In genomic region chr7:115110523-115110922, GRCh38 we compare ENCODE assay signal across 1 cellular context.
TF ChIP-seq lines count a peak whose summit lies in the region.

No MANE protein-coding gene starts in this region.

TF ChIP-seq in H1, 55 proteins besides CTCF, POLR2A, EP300 and RAD21 (continued from another document):
- TF ChIP-seq, protein P1, sequence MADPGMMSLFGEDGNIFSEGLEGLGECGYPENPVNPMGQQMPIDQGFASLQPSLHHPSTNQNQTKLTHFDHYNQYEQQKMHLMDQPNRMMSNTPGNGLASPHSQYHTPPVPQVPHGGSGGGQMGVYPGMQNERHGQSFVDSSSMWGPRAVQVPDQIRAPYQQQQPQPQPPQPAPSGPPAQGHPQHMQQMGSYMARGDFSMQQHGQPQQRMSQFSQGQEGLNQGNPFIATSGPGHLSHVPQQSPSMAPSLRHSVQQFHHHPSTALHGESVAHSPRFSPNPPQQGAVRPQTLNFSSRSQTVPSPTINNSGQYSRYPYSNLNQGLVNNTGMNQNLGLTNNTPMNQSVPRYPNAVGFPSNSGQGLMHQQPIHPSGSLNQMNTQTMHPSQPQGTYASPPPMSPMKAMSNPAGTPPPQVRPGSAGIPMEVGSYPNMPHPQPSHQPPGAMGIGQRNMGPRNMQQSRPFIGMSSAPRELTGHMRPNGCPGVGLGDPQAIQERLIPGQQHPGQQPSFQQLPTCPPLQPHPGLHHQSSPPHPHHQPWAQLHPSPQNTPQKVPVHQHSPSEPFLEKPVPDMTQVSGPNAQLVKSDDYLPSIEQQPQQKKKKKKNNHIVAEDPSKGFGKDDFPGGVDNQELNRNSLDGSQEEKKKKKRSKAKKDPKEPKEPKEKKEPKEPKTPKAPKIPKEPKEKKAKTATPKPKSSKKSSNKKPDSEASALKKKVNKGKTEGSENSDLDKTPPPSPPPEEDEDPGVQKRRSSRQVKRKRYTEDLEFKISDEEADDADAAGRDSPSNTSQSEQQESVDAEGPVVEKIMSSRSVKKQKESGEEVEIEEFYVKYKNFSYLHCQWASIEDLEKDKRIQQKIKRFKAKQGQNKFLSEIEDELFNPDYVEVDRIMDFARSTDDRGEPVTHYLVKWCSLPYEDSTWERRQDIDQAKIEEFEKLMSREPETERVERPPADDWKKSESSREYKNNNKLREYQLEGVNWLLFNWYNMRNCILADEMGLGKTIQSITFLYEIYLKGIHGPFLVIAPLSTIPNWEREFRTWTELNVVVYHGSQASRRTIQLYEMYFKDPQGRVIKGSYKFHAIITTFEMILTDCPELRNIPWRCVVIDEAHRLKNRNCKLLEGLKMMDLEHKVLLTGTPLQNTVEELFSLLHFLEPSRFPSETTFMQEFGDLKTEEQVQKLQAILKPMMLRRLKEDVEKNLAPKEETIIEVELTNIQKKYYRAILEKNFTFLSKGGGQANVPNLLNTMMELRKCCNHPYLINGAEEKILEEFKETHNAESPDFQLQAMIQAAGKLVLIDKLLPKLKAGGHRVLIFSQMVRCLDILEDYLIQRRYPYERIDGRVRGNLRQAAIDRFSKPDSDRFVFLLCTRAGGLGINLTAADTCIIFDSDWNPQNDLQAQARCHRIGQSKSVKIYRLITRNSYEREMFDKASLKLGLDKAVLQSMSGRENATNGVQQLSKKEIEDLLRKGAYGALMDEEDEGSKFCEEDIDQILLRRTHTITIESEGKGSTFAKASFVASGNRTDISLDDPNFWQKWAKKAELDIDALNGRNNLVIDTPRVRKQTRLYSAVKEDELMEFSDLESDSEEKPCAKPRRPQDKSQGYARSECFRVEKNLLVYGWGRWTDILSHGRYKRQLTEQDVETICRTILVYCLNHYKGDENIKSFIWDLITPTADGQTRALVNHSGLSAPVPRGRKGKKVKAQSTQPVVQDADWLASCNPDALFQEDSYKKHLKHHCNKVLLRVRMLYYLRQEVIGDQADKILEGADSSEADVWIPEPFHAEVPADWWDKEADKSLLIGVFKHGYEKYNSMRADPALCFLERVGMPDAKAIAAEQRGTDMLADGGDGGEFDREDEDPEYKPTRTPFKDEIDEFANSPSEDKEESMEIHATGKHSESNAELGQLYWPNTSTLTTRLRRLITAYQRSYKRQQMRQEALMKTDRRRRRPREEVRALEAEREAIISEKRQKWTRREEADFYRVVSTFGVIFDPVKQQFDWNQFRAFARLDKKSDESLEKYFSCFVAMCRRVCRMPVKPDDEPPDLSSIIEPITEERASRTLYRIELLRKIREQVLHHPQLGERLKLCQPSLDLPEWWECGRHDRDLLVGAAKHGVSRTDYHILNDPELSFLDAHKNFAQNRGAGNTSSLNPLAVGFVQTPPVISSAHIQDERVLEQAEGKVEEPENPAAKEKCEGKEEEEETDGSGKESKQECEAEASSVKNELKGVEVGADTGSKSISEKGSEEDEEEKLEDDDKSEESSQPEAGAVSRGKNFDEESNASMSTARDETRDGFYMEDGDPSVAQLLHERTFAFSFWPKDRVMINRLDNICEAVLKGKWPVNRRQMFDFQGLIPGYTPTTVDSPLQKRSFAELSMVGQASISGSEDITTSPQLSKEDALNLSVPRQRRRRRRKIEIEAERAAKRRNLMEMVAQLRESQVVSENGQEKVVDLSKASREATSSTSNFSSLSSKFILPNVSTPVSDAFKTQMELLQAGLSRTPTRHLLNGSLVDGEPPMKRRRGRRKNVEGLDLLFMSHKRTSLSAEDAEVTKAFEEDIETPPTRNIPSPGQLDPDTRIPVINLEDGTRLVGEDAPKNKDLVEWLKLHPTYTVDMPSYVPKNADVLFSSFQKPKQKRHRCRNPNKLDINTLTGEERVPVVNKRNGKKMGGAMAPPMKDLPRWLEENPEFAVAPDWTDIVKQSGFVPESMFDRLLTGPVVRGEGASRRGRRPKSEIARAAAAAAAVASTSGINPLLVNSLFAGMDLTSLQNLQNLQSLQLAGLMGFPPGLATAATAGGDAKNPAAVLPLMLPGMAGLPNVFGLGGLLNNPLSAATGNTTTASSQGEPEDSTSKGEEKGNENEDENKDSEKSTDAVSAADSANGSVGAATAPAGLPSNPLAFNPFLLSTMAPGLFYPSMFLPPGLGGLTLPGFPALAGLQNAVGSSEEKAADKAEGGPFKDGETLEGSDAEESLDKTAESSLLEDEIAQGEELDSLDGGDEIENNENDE (IDR thresholded peaks at IDR 0.05; ENCODE audit: insufficient replicate concordance, low read length): no peak
- TF ChIP-seq RXRA (IDR thresholded peaks at IDR 0.05; ENCODE audit: insufficient read depth, low read depth, low read length): no peak
- TF ChIP-seq TAF1 (IDR thresholded peaks at IDR 0.05; ENCODE audit: low read depth, low read length): no peak
- no peak for TF ChIP-seq GABPA (IDR thresholded peaks at IDR 0.05; ENCODE audit: borderline replicate concordance, insufficient read depth, low read length)
- TF ChIP-seq PHF8 (conservative IDR thresholded peaks at IDR 0.05; ENCODE audit: low read depth, low read length): no peak
- TF ChIP-seq TEAD4 (IDR thresholded peaks at IDR 0.05; ENCODE audit: low read depth, low read length): no peak
- TF ChIP-seq RFX5 (IDR thresholded peaks at IDR 0.05; ENCODE audit: borderline replicate concordance, low read depth, low read length): no peak
- TF ChIP-seq SP2 (IDR thresholded peaks at IDR 0.05; ENCODE audit: low read length): no peak
- TF ChIP-seq JUN (IDR thresholded peaks at IDR 0.05; ENCODE audit: low read depth, low read length): no peak
- TF ChIP-seq FOSL1 (IDR thresholded peaks at IDR 0.05; ENCODE audit: insufficient read depth, low read depth, low read length): no peak
- TF ChIP-seq CHD2 (IDR thresholded peaks at IDR 0.05; ENCODE audit: low read length): no peak
- no peak for TF ChIP-seq SIRT6 (IDR thresholded peaks at IDR 0.05; ENCODE audit: low read length)
- TF ChIP-seq ASH2L (IDR thresholded peaks at IDR 0.05; ENCODE audit: low read length): no peak
- no peak for TF ChIP-seq CREB1 (IDR thresholded peaks at IDR 0.05)
- TF ChIP-seq SUZ12 (IDR thresholded peaks at IDR 0.05; ENCODE audit: low read length): no peak
